In genomic region chr15:75745305-75745704, GRCh38 we compare ENCODE assay signal across 21 cellular contexts. TPM values are rescaled to one million over a fixed set of nuclear protein-coding genes. Genes with fewer than 3 reads are reported as not detected.
A peak's percentile ranks its signal among the peaks of the same experiment; 100 is the strongest.
DNase-seq lines count a peak whose midpoint lies in the region; ATAC-seq, FAIRE-seq and TF ChIP-seq lines count a peak whose summit lies in the region.
"Had no signal": no experiment of that assay in that cellular context is flagged by ENCODE, and none has a peak within 500 bp of the region (broad histone marks: within the 10 kb centered on the region; RNA-seq: fewer than 3 reads in every experiment).

No MANE protein-coding gene starts in this region.

- H2AFZ ChIP-seq in HepG2 (ENCODE audit: low read length) (no peak overlapping the region), H1 (ENCODE audit: low read length) (peak overlapping the region; percentile 73)

- H3K4me2 ChIP-seq in HepG2 (ENCODE audit: low read depth, low read length) (no peak overlapping the region), H1 (ENCODE audit: insufficient read depth in 1 of 2, low read depth in 2 of 2, low read length in 2 of 2) (no peak overlapping the region)

- H3K27ac Mint-ChIP-seq in activated CD4-positive, alpha-beta memory T cell treated with anti-CD3 and anti-CD28 coated beads, Interleukin-2, amount 10 ng/mL, durations not matched to agents 7 days and 5 days = no peak overlapping the region
- H3K27ac Mint-ChIP-seq: HFFc6 had no signal

- H3K79me1 ChIP-seq in H1 (ENCODE audit: low read depth, low read length) = no peaks in the 10 kb centered on the region

- H4K8ac ChIP-seq in H1 (ENCODE audit: extremely low read depth, insufficient read depth, low read length) = no peak overlapping the region

- H2AK5ac ChIP-seq in H1 (ENCODE audit: low read depth, low read length) = no peak overlapping the region

- H3K9me3 Mint-ChIP-seq in activated CD4-positive, alpha-beta memory T cell treated with anti-CD3 and anti-CD28 coated beads, Interleukin-2, amount 10 ng/mL, durations not matched to agents 7 days and 5 days = no peaks in the 10 kb centered on the region
- H3K9me3 Mint-ChIP-seq: CD4-positive, alpha-beta memory T cell; HFFc6 had no signal

- TF ChIP-seq RAD21 in HepG2 (CRISPR knock-in tag; IDR thresholded peaks at IDR 0.05) (no peak), H1 (IDR thresholded peaks at IDR 0.05 in 1 of 2, conservative IDR thresholded peaks at IDR 0.05 in 1 of 2; ENCODE audit: low read depth in 2 of 2, low read length in 2 of 2) (no peak)

- peaks cover 17% of the 10 kb centered on the region for H3K4me1 Mint-ChIP-seq in activated CD4-positive, alpha-beta memory T cell treated with anti-CD3 and anti-CD28 coated beads, Interleukin-2, amount 10 ng/mL, durations not matched to agents 7 days and 5 days

- H2BK20ac ChIP-seq in H1 (ENCODE audit: low read length) = no peak overlapping the region

- H4K91ac ChIP-seq in H1 (replicated peaks; ENCODE audit: insufficient read length, low read length) = no peak overlapping the region

- peaks cover 34% of the 10 kb centered on the region for H3K27me3 Mint-ChIP-seq in activated CD4-positive, alpha-beta memory T cell treated with anti-CD3 and anti-CD28 coated beads, Interleukin-2, amount 10 ng/mL, durations not matched to agents 7 days and 5 days

- POLR2A ChIA-PET in HepG2 (lab: Yijun Ruan, JAX) (no interaction called here), H1 (lab: Charles Lee; ENCODE audit: partially characterized antibody) (interaction anchor here (2.1 kb wide), 1 partner anchor 97 kb away, joined by 4 read pairs; the partner anchor contains the start of gene UBE2Q2)
- POLR2A ChIA-PET in activated CD4-positive, alpha-beta memory T cell treated with anti-CD3 and anti-CD28 coated beads, Interleukin-2, amount 10 ng/mL, durations not matched to agents 7 days and 5 days (lab: Charles Lee) = no interaction called here

- BruUV-seq in HepG2 (replicated peaks; lab: Mats Ljungman, UMichigan) = no TSS peak

- no peak overlapping the region for H3K9ac ChIP-seq in HepG2 (ENCODE audit: insufficient read depth, low read depth, low read length)
- no peak overlapping the region for H3K9ac ChIP-seq in H1 (replicated peaks in 1 of 4; ENCODE audit: extremely low read depth in 1 of 4, low read depth in 3 of 4, low read length in 3 of 4)

- no peak overlapping the region for H3K4ac ChIP-seq in H1 (replicated peaks; ENCODE audit: insufficient read length, low read depth, low read length)

- no peak for ATAC-seq in HepG2
- no peak for ATAC-seq in right lobe of liver
- ATAC-seq: HCT116 had no signal

- H3K36me3 Mint-ChIP-seq in activated CD4-positive, alpha-beta memory T cell treated with anti-CD3 and anti-CD28 coated beads, Interleukin-2, amount 10 ng/mL, durations not matched to agents 7 days and 5 days (ENCODE audit: low read depth) = no peaks in the 10 kb centered on the region
- H3K36me3 Mint-ChIP-seq: CD4-positive, alpha-beta memory T cell had no signal

- 0% methylated on average over 1 of the region's 1 CpG for WGBS in HepG2 (ENCODE audit: low lambda C conversion rate)
- 100% methylated on average over 1 of the region's 1 CpG for WGBS in right lobe of liver (ENCODE audit: insufficient coverage, low coverage, low lambda C conversion rate, missing lambda C conversion rate)
- 95% methylated on average over 1 of the region's 1 CpG; no CpG with 5 or more reads in 1 of the 2 experiments for WGBS in H1 (ENCODE audit: extremely low coverage in 1 of 2, insufficient coverage in 1 of 2, insufficient read length in 1 of 2, insufficient replicate concordance in 2 of 2, low coverage in 1 of 2, low lambda C conversion rate in 2 of 2, missing lambda C conversion rate in 1 of 2), 2 experiments

- H4K5ac ChIP-seq in H1 (ENCODE audit: insufficient read length, low read depth, low read length) = no peak overlapping the region

- H3K4me3 ChIP-seq in HepG2 (replicated peaks in 1 of 3; ENCODE audit: insufficient read depth in 1 of 3, low read depth in 2 of 3, low read length in 3 of 3) (no peak overlapping the region), right lobe of liver (no peak overlapping the region), H1 (ENCODE audit: extremely low read depth in 1 of 4, insufficient read depth in 2 of 4, low read depth in 3 of 4, low read length in 4 of 4) (no peak overlapping the region)

- peaks cover 10% of the 10 kb centered on the region; the same call in 1 of the 2 replicates for H3K4me1 ChIP-seq in HepG2 (ENCODE audit: insufficient read depth, low read length)
- H3K4me1 ChIP-seq in right lobe of liver = no peaks in the 10 kb centered on the region
- no peaks in the 10 kb centered on the region for H3K4me1 ChIP-seq in H1 (replicated peaks in 1 of 4; ENCODE audit: control insufficient read depth in 3 of 4, insufficient read depth in 4 of 4, low read length in 3 of 4)

- H3K36me3 ChIP-seq in HepG2 (replicated peaks in 1 of 2; ENCODE audit: control insufficient read depth in 1 of 2, insufficient read depth in 2 of 2, low read length in 2 of 2) = no peaks in the 10 kb centered on the region
- no peaks in the 10 kb centered on the region for H3K36me3 ChIP-seq in right lobe of liver
- H3K36me3 ChIP-seq in H1 (ENCODE audit: control insufficient read depth in 2 of 4, insufficient read depth in 4 of 4, low read length in 3 of 4) = no peaks in the 10 kb centered on the region

- no peak overlapping the region for H3K14ac ChIP-seq in H1 (ENCODE audit: insufficient read length)

- in situ Hi-C loops in HepG2 (cut with HindIII; ENCODE audit: extremely low pct_ligation_motif_present, low pct_unique_long_range_greater_than_20kb) = no loop called here

- H2BK15ac ChIP-seq in H1 (ENCODE audit: low read length) = no peak overlapping the region

- H3K27me3 ChIP-seq in HepG2 (ENCODE audit: control insufficient read depth in 1 of 2, insufficient read depth in 2 of 2, low read length in 2 of 2) = no peaks in the 10 kb centered on the region
- H3K27me3 ChIP-seq in right lobe of liver = no peaks in the 10 kb centered on the region
- H3K27me3 ChIP-seq in H1 (replicated peaks in 1 of 4; ENCODE audit: control insufficient read depth in 3 of 4, extremely low read depth in 1 of 4, insufficient read depth in 3 of 4, low read length in 3 of 4) = peaks cover 0 to 3% (median 0%) of the 10 kb centered on the region in 4 experiments; a peak in 1 of 7 replicates

- TF ChIP-seq CTCF in HepG2 (CRISPR knock-in tag; IDR thresholded peaks at IDR 0.05) = no peak
- no peak for TF ChIP-seq CTCF in right lobe of liver (IDR thresholded peaks at IDR 0.05)
- TF ChIP-seq CTCF in H1 (IDR thresholded peaks at IDR 0.05; ENCODE audit: control extremely low read depth in 1 of 3, insufficient read depth in 1 of 3, low read depth in 1 of 3, low read length in 3 of 3) = no peak

- H3K9me3 ChIP-seq in HepG2 (ENCODE audit: low read length) (no peaks in the 10 kb centered on the region), right lobe of liver (no peaks in the 10 kb centered on the region), H1 (ENCODE audit: insufficient read depth in 2 of 2, low read depth in 1 of 2, low read length in 1 of 2) (peaks cover 0 to 4% of the 10 kb centered on the region in 2 experiments; a peak in 1 of 4 replicates)

- FAIRE-seq in HepG2 (lab: Jason Lieb, UNC) (no peak), H1 (lab: Jason Lieb, UNC) (no peak)
- FAIRE-seq: A204.1, G401.6, GM12892 had no signal

- H3K79me2 ChIP-seq in HepG2 (ENCODE audit: insufficient read depth, low read length) = no peaks in the 10 kb centered on the region
- H3K79me2 ChIP-seq in H1 (ENCODE audit: control insufficient read depth in 1 of 2, insufficient read depth in 2 of 2, low read length in 2 of 2) = no peaks in the 10 kb centered on the region

- TF ChIP-seq EP300 in HepG2 (IDR thresholded peaks at IDR 0.05; ENCODE audit: low read depth in 2 of 2, low read length in 2 of 2) = no peak
- TF ChIP-seq EP300 in HepG2 (CRISPR knock-in tag; IDR thresholded peaks at IDR 0.05; ENCODE audit: borderline replicate concordance) = no peak
- TF ChIP-seq EP300 in H1 (IDR thresholded peaks at IDR 0.05; ENCODE audit: borderline replicate concordance in 1 of 2, low read depth in 2 of 2, low read length in 2 of 2) = no peak

- H4K20me1 ChIP-seq in HepG2 (ENCODE audit: insufficient read depth, low read length) = no peaks in the 10 kb centered on the region
- H4K20me1 ChIP-seq in H1 (replicated peaks in 1 of 2; ENCODE audit: control insufficient read depth in 1 of 2, insufficient read depth in 2 of 2, low read length in 2 of 2) = no peaks in the 10 kb centered on the region

- H3K18ac ChIP-seq in H1 (ENCODE audit: extremely low read depth, low read length) = no peak overlapping the region

- no peak overlapping the region for H2BK5ac ChIP-seq in H1 (ENCODE audit: low read depth, low read length)

- no peak for TF ChIP-seq POLR2A in HepG2 (IDR thresholded peaks at IDR 0.05; ENCODE audit: insufficient read depth in 1 of 2, low read depth in 2 of 2, low read length in 2 of 2)
- TF ChIP-seq POLR2A in right lobe of liver (IDR thresholded peaks at IDR 0.05) = no peak
- TF ChIP-seq POLR2A in H1 (IDR thresholded peaks at IDR 0.05; ENCODE audit: control extremely low read depth in 1 of 2, low read depth in 2 of 2, low read length in 2 of 2) = no peak

- CTCF ChIA-PET in HepG2 (lab: Yijun Ruan, JAX; ENCODE audit: low intra/inter-chr PET ratio, low total read pairs) = no interaction called here
- CTCF ChIA-PET in H1 (lab: Charles Lee; ENCODE audit: partially characterized antibody) = interaction anchor here (0.8 to 1.7 kb wide), 4 partner anchors 16 to 70 kb away, joined by 3 read pairs; no protein-coding TSS in a partner anchor
- CTCF ChIA-PET in activated CD4-positive, alpha-beta memory T cell treated with anti-CD3 and anti-CD28 coated beads, Interleukin-2, amount 10 ng/mL, durations not matched to agents 7 days and 5 days (lab: Charles Lee) = interaction anchor here (1.2 kb wide), 1 partner anchor 12 kb away, joined by 3 read pairs; no protein-coding TSS in a partner anchor

- H3K23me2 ChIP-seq in H1 (ENCODE audit: low read depth, low read length) = no peaks in the 10 kb centered on the region

- H2BK120ac ChIP-seq in H1 (replicated peaks; ENCODE audit: low read depth, low read length) = no peak overlapping the region

- DNase-seq in HepG2 (ENCODE audit: low spot score) (no peak), right lobe of liver (no peak), NCI-H82 (lab: John Stamatoyannopoulos, UW) (peak; percentile 88), H1 (ENCODE audit: low read depth in 1 of 2, low spot score in 2 of 2) (no peak), HT-29 (ENCODE audit: low spot score) (no peak), NCI-H2171 (lab: John Stamatoyannopoulos, UW) (no peak)
- no peak for DNase-seq in activated CD4-positive, alpha-beta memory T cell treated with anti-CD3 and anti-CD28 coated beads, Interleukin-2, amount 10 ng/mL, durations not matched to agents 7 days and 5 days
- DNase-seq: C1 segment of cervical spinal cord; Calu3; CD4-positive, alpha-beta memory T cell; COR-L47; DMS153; DND-41; GOT3; H7; HFFc6 had no signal

- H3K4me3 Mint-ChIP-seq in activated CD4-positive, alpha-beta memory T cell treated with anti-CD3 and anti-CD28 coated beads, Interleukin-2, amount 10 ng/mL, durations not matched to agents 7 days and 5 days = no peak overlapping the region
- H3K4me3 Mint-ChIP-seq: CD4-positive, alpha-beta memory T cell; HFFc6 had no signal

- H2BK12ac ChIP-seq in H1 (ENCODE audit: low read depth, low read length) = no peak overlapping the region

- no peak overlapping the region for H3K23ac ChIP-seq in H1 (ENCODE audit: insufficient read length)

- no peak overlapping the region for H3K56ac ChIP-seq in H1 (replicated peaks; ENCODE audit: insufficient read length, low read depth, low read length)

- intact Hi-C loops in HepG2 (cut with micrococcal nuclease; ENCODE audit: unreplicated experiment) (no loop called here), right lobe of liver (cut with DNase I) (no loop called here)

- H3K27ac ChIP-seq in HepG2 (ENCODE audit: extremely low read length, insufficient read depth, low read length) = no peak overlapping the region
- H3K27ac ChIP-seq in right lobe of liver = no peak overlapping the region
- no peak overlapping the region for H3K27ac ChIP-seq in H1 (ENCODE audit: low read depth, low read length)
- H3K27ac ChIP-seq: 22Rv1 had no signal

RNA-seq across cellular contexts. Expression of gene CSPG4, which starts 32.7 kb away (rescaled TPM):
- total RNA-seq in HepG2 (2016; rRNA removed; fragmentation: Illumina TruSeq; extraction: Trizol) (0.03 and 0.04 TPM in 2 replicates), right lobe of liver (under 1 TPM; 0.12 to 0.29 (median 0.20) TPM)
- total RNA-seq in HepG2 (2016; cell fraction: cytosol; rRNA removed; fragmentation: Illumina TruSeq; extraction: Trizol; ENCODE audit: low read depth) = not detected in 2 replicates
- 0.01 and 0.02 TPM in 2 replicates for total RNA-seq in HepG2 (2016; cell fraction: insoluble cytoplasmic fraction; rRNA removed; fragmentation: Illumina TruSeq; extraction: Trizol)
- total RNA-seq in HepG2 (2016; cell fraction: membrane; rRNA removed; fragmentation: Illumina TruSeq; extraction: Trizol) = not detected in 2 replicates
- 0.06 and 0.09 TPM in 2 replicates for total RNA-seq in HepG2 (2016; cell fraction: nucleus; rRNA removed; fragmentation: Illumina TruSeq; extraction: Trizol)
- polyA plus RNA-seq in HepG2 (2011; rRNA removed) (0.01 and 0.03 TPM in 2 replicates), H1 (2011; rRNA removed) (1.4 and 1.9 TPM in 2 replicates)
- 0.01 TPM in 2 replicates for polyA plus RNA-seq in HepG2 (2011; cell fraction: cytosol; rRNA removed)
- polyA plus RNA-seq in HepG2 (2011; cell fraction: nucleus; rRNA removed) = 0.14 and 0.19 TPM in 2 replicates
- polyA plus RNA-seq in HepG2 (2012) = 0.03 and 0.04 TPM in 2 replicates
- polyA plus RNA-seq in HepG2 (2016; cell fraction: cytosol; fragmentation: Illumina TruSeq; extraction: Trizol; ENCODE audit: low read depth) = not detected in 2 replicates
- not detected in 2 replicates for polyA plus RNA-seq in HepG2 (2016; cell fraction: insoluble cytoplasmic fraction; fragmentation: Illumina TruSeq; extraction: Trizol; ENCODE audit: low read depth)
- polyA plus RNA-seq in HepG2 (2016; cell fraction: membrane; fragmentation: Illumina TruSeq; extraction: Trizol; ENCODE audit: low read depth) = not detected in 2 replicates
- not detected in 2 replicates for polyA plus RNA-seq in HepG2 (2016; cell fraction: nucleus; fragmentation: Illumina TruSeq; extraction: Trizol; ENCODE audit: insufficient read depth, low read depth)
- 0.08 and 24.5 TPM in 2 replicates for polyA minus RNA-seq in HepG2 (2011; rRNA and poly(A)+ RNA removed; ENCODE audit: low replicate concordance)
- 0.18 TPM in 1 of 2 replicates, not detected in the other for polyA minus RNA-seq in HepG2 (2011; cell fraction: cytosol; rRNA and poly(A)+ RNA removed)
- 0.12 and 0.13 TPM in 2 replicates for polyA minus RNA-seq in HepG2 (2011; cell fraction: nucleus; rRNA and poly(A)+ RNA removed)
- 3.0 and 3.2 TPM in 2 replicates for total RNA-seq in H1 (2021; fragmentation: NEBNext Ultra II Directional; extraction: Animal tissue kit (Norgen Biotek cat#: 25700))
- polyA plus RNA-seq in H1 (2011; cell fraction: cytosol; rRNA removed) = 1.0 TPM
- 4.7 TPM for polyA plus RNA-seq in H1 (2011; cell fraction: nucleus; rRNA removed)
- polyA plus RNA-seq in H1 (2012, experiment 1 of 2) = 1.5 to 3.6 TPM (median 2.6 TPM) in 4 replicates
- polyA plus RNA-seq in H1 (2012, experiment 2 of 2) = 1.6 TPM
- 3.1 TPM for polyA plus RNA-seq in H1 (2013, experiment 1 of 2)
- 2.0 TPM for polyA plus RNA-seq in H1 (2013, experiment 2 of 2)
- polyA minus RNA-seq in H1 (2011; rRNA and poly(A)+ RNA removed) = 2.5 and 3.3 TPM in 2 replicates
- 2.3 TPM for polyA minus RNA-seq in H1 (2011; cell fraction: cytosol; rRNA and poly(A)+ RNA removed)
- 3.6 TPM for polyA minus RNA-seq in H1 (2011; cell fraction: nucleus; rRNA and poly(A)+ RNA removed)
- 8.9 and 10.7 TPM in 2 replicates for total RNA-seq in HT-29 (2014; rRNA removed; shearing (Covaris generic))
- total RNA-seq in activated CD4-positive, alpha-beta memory T cell treated with anti-CD3 and anti-CD28 coated beads, Interleukin-2, amount 10 ng/mL, durations not matched to agents 7 days and 5 days = not detected
- total RNA-seq: Calu3; CD4-positive, alpha-beta memory T cell had no signal
- polyA plus RNA-seq: CD4-positive, alpha-beta memory T cell had no signal

Comparison
In these comparisons a context has a peak if more than half of its experiments do, and no peak if none do; other contexts are left out.
1. Of the 41 proteins assayed by ChIP-seq in both HepG2 and H1: peak only in HepG2: CEBPB; only in H1: none; in both: none; in neither: 40.